ENCODE assay signal across 8 cellular contexts in the genomic region with DNA sequence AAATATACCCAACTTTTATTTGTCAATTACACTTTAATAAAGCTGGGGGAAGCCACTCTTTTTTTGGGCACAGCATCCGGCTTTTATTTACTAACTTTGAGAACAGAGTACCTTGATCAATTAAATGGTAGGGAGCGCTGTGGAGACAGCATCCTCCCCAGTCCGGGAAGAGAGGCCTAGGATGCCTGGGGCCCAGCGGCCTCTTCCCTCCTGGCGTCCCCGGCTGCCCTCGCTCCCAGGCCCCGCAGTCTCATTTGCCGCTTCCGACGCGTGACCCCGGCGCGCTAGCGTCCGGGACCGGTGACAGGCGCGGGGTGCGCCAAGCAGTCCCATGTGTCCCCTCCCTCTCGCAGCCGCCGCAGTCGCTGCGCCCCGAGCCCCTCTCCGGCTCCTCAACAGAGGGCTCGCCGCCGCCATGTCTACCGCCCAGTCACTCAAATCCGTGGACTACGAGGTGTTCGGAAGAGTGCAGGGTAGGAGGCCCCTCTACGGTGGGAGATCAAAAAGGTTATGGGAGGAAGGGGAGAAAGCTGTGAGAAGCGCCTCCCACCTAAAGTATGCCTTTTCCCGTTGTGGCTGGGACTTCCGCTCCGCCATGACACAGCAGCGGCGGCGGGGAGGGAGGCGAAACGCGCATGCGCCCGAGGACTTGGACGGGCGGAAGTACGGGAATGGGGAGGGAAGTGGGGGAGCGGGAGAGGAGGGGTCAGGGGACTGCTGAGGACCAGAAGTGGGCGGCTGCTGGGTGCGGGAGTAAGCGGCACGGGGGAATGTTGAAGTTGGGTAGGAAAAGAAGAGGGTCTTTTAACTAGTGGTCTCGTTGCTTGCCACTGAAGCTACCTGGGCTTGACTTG.
DNase-seq lines count a peak whose midpoint lies in the region; ATAC-seq lines count a peak whose summit lies in the region.

A gene (plus strand): TSS at position 332 of the 854 bp plus-strand sequence.

- ATAC-seq in GM19043 (IDR thresholded peaks at IDR 0.05; ENCODE audit: low read depth, unreplicated experiment): peak; percentile 85
- peak; percentile 89 for ATAC-seq in HG03354 (IDR thresholded peaks at IDR 0.05; ENCODE audit: poor library complexity, severe bottlenecking, unreplicated experiment)

- DNase-seq in AML-193 (lab: John Stamatoyannopoulos, UW): peak; percentile 78 to 82
- peak; percentile 91 to 96 for DNase-seq in NCI-H446 (lab: John Stamatoyannopoulos, UW)
- peak; percentile 75 to 92 (median 78) for DNase-seq in activated CD4-positive, CD25-positive, alpha-beta regulatory T cell (lab: John Stamatoyannopoulos, UW)
- peak; percentile 89 for DNase-seq in central memory CD4-positive, alpha-beta T cell
- peak; percentile 99 for DNase-seq in islet precursor cell
- peak; percentile 92 for DNase-seq in stimulated activated CD4-positive, alpha-beta T cell treated with anti-CD3 and anti-CD28 coated beads, Interleukin-12 subunit alpha, Interleukin-12 subunit beta, amount 100 ng/mL, for 4 hours

Comparison
In these comparisons a context has a peak if more than half of its experiments do, and no peak if none do; other contexts are left out.
1. Peak in every context shown above with its lines: DNase-seq and ATAC-seq.